8 cellular contexts compared by ENCODE assay signal in the genomic region with DNA sequence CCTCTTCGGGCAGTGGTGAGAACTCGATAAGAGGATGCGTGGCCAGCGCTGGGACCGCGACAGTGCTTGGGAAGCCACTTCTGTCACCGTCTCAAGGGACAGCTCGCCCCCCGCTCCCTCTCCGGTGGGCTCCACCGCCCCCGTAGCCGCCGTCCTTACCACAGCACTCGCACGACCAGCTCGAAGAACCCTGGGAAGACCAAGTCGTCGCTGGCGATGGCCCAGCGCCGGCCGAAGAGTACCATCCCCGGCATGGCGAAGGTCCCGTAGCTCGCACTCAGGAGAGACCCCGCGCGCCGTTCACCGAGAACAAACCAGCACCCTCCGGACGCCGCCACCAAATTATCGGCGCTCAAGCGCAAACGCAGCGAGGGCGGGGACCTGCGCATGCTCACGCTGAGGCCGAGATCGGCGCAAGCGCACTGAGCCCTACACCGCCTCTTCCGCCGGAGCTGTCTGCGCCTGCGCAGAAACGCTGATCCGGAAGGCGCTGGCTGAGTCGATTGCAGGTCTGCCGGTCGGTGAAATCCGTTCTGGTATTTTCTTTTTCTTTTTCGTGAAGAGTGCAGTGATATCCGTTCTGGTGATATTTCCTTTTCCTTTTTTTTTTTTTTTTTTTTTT. TPM values are rescaled to one million over a fixed set of nuclear protein-coding genes. Genes with fewer than 3 reads are reported as not detected.
DNase-seq lines count a peak whose midpoint lies in the region; ATAC-seq and TF ChIP-seq lines count a peak whose summit lies in the region.

Gene DAGLB, minus strand, starts transcription at position 366 of the 622 bp plus-strand sequence. Its CDS starts 112 bp downstream, at position 254.

- no peaks in the 10 kb centered on the region for H3K9me3 ChIP-seq in vagina

- H3K36me3 ChIP-seq in rectal smooth muscle tissue (ENCODE audit: control insufficient read depth, insufficient read depth, low read length) = peaks cover 6% of the 10 kb centered on the region
- H3K36me3 ChIP-seq in vagina = peaks cover 0 to 16% of the 10 kb centered on the region in 2 donors

- TF ChIP-seq POLR2A in vagina (IDR thresholded peaks at IDR 0.05) = peak in 1 of 2 donors; percentile 76

- TF ChIP-seq CTCF in astrocyte of the cerebellum (IDR thresholded peaks at IDR 0.05; ENCODE audit: low read depth, low read length, missing control alignments) (no peak), vagina (IDR thresholded peaks at IDR 0.05) (no peak)

- H3K4me3 ChIP-seq in astrocyte of the cerebellum (ENCODE audit: low read depth, low read length) (peak within 1 kb of the TSS; percentile 85), rectal smooth muscle tissue (ENCODE audit: low read length) (peak within 1 kb of the TSS; percentile 95), vagina (peak within 1 kb of the TSS; percentile 71 to 98)

- H3K9ac ChIP-seq in rectal smooth muscle tissue (ENCODE audit: low read length) = peak within 1 kb of the TSS; percentile 91

- peak; percentile 94 to 96 for DNase-seq in NCI-H2081 (lab: John Stamatoyannopoulos, UW)
- peak; percentile 96 for DNase-seq in T-helper 9 cell
- DNase-seq in astrocyte of the cerebellum (ENCODE audit: low read depth) = peak; percentile 77
- DNase-seq in hepatic stellate cell (ENCODE audit: low spot score) = peak; percentile 99
- DNase-seq in vagina (ENCODE audit: extremely low spot score in 2 of 2) = peak in 1 of 2 donors; percentile 91

- H3K4me1 ChIP-seq in rectal smooth muscle tissue (ENCODE audit: control insufficient read depth, insufficient read depth, low read length) (no peaks in the 10 kb centered on the region), vagina (peaks cover 11% of the 10 kb centered on the region)

- ATAC-seq in GM18511 (IDR thresholded peaks at IDR 0.05; ENCODE audit: unreplicated experiment) (peak; percentile 83), HG03039 (IDR thresholded peaks at IDR 0.05; ENCODE audit: unreplicated experiment) (peak; percentile 79)

- H3K27ac ChIP-seq in rectal smooth muscle tissue (ENCODE audit: low read depth, low read length) (peak within 1 kb of the TSS; percentile 90), vagina (peak within 1 kb of the TSS; percentile 94)

- H3K27me3 ChIP-seq in rectal smooth muscle tissue (ENCODE audit: control insufficient read depth, insufficient read depth, low read length) = no peaks in the 10 kb centered on the region
- H3K27me3 ChIP-seq in vagina = no peaks in the 10 kb centered on the region

- in situ Hi-C loops in astrocyte of the cerebellum (cut with HindIII; ENCODE audit: low sequenced_read_pairs) = no loop called here

- intact Hi-C loops in vagina (cut with DNase I) = no loop called here

RNA-seq across cellular contexts. Expression of gene DAGLB, which starts in this region (rescaled TPM):
- 22.1 TPM for total RNA-seq in vagina
